Comparison of ENCODE assay signal across 13 cellular contexts in genomic region chr20:48694466-48694865, GRCh38.
"Had no signal": no experiment of that assay in that cellular context is flagged by ENCODE, and none has a peak within 500 bp of the region (broad histone marks: within the 10 kb centered on the region; RNA-seq: fewer than 3 reads in every experiment).

No MANE protein-coding gene starts in this region.

- H3K4me3 ChIP-seq: coronary artery, mucosa of descending colon, transverse colon had no signal

- H3K27ac ChIP-seq: transverse colon had no signal

- DNase-seq: activated CD4-positive, CD25-positive, alpha-beta regulatory T cell treated with anti-CD3 and anti-CD28 coated beads, Interleukin-2, amount 50 U/mL, for 72 hours; activated gamma-delta T cell; caudate nucleus; effector CD4-positive, alpha-beta T cell; foreskin melanocyte; head of caudate nucleus; left colon; mucosa of descending colon; stimulated activated CD4-positive, alpha-beta T cell treated with anti-CD3 and anti-CD28 coated beads, Interleukin-4, amount 100 ng/mL, for 1 hour; stimulated activated CD8-positive, alpha-beta memory T cell treated with anti-CD3 and anti-CD28 coated beads, Interleukin-4, amount 100 ng/mL, for 48 hours; transverse colon had no signal

- ATAC-seq: left colon, mucosa of descending colon had no signal

- H3K9me3 Mint-ChIP-seq: nephron had no signal

- H3K36me3 ChIP-seq: transverse colon had no signal

- H3K27me3 ChIP-seq: transverse colon had no signal

- H3K9me3 ChIP-seq: mucosa of descending colon, transverse colon had no signal

- H3K4me3 Mint-ChIP-seq: nephron had no signal

- H3K27ac Mint-ChIP-seq: nephron had no signal
